ENCODE assay signal across 25 cellular contexts in the genomic region with DNA sequence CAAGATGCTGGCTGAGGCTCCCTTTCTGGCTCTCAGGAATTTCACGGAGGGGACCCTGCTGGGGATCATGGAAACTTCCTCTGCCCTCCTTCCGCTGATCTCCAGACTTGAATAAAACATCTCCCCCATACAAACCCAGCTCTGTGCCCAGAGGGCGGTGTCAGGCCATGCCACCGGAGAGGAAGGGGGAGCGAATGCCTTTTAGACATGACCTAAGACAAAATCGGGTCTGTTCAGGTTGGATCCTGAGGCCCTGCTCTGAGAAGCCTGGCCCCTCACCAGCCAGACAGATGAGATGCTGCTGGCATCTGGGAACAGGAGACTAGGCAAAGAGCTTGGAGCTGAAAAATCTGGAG.
"Had no signal": no experiment of that assay in that cellular context is flagged by ENCODE, and none has a peak within 500 bp of the region (broad histone marks: within the 10 kb centered on the region; RNA-seq: fewer than 3 reads in every experiment).

No MANE protein-coding gene starts in this region.

- H3K27ac Mint-ChIP-seq: activated CD4-positive, alpha-beta memory T cell treated with anti-CD3 and anti-CD28 coated beads, Interleukin-2, amount 10 ng/mL, durations not matched to agents 7 days and 5 days; activated CD4-positive, alpha-beta T cell treated with anti-CD3 and anti-CD28 coated beads, Interleukin-2, amount 10 ng/mL, durations not matched to agents 7 days and 5 days; activated naive CD4-positive, alpha-beta T cell treated with anti-CD3 and anti-CD28 coated beads, Interleukin-2, amount 50 U/mL, for 72 hours; activated naive CD8-positive, alpha-beta T cell treated with anti-CD3 and anti-CD28 coated beads, Interleukin-2, amount 50 U/mL, for 24 hours; activated T-cell treated with anti-CD3 and anti-CD28 coated beads, Interleukin-2, amount 50 U/mL, for 72 hours; T-helper 17 cell had no signal

- H3K4me3 Mint-ChIP-seq: activated CD4-positive, alpha-beta memory T cell treated with anti-CD3 and anti-CD28 coated beads, Interleukin-2, amount 10 ng/mL, durations not matched to agents 7 days and 5 days; activated CD4-positive, alpha-beta T cell treated with anti-CD3 and anti-CD28 coated beads, Interleukin-2, amount 10 ng/mL, durations not matched to agents 7 days and 5 days; activated naive CD8-positive, alpha-beta T cell treated with anti-CD3 and anti-CD28 coated beads, Interleukin-2, amount 50 U/mL, for 24 hours; activated T-cell treated with anti-CD3 and anti-CD28 coated beads, Interleukin-2, amount 50 U/mL, for 72 hours; central memory CD8-positive, alpha-beta T cell; T-helper 17 cell had no signal

- H3K27me3 ChIP-seq: ascending aorta, body of pancreas, MG63, Peyer's patch, SJSA1 had no signal

- H3K4me1 ChIP-seq: ascending aorta, body of pancreas, Peyer's patch, SJSA1 had no signal

- H3K9me3 Mint-ChIP-seq: activated CD4-positive, alpha-beta memory T cell treated with anti-CD3 and anti-CD28 coated beads, Interleukin-2, amount 10 ng/mL, durations not matched to agents 7 days and 5 days; activated CD4-positive, alpha-beta T cell treated with anti-CD3 and anti-CD28 coated beads, Interleukin-2, amount 10 ng/mL, durations not matched to agents 7 days and 5 days; activated naive CD4-positive, alpha-beta T cell treated with anti-CD3 and anti-CD28 coated beads, Interleukin-2, amount 50 U/mL, for 72 hours; activated naive CD8-positive, alpha-beta T cell treated with anti-CD3 and anti-CD28 coated beads, Interleukin-2, amount 50 U/mL, for 24 hours; activated T-cell treated with anti-CD3 and anti-CD28 coated beads, Interleukin-2, amount 50 U/mL, for 72 hours; central memory CD8-positive, alpha-beta T cell had no signal

- DNase-seq: activated CD4-positive, alpha-beta memory T cell treated with anti-CD3 and anti-CD28 coated beads, Interleukin-2, amount 10 ng/mL, durations not matched to agents 7 days and 5 days; activated CD4-positive, alpha-beta T cell treated with anti-CD3 and anti-CD28 coated beads, Interleukin-2, amount 10 ng/mL, durations not matched to agents 7 days and 5 days; activated CD4-positive, CD25-positive, alpha-beta regulatory T cell; activated naive CD4-positive, alpha-beta T cell treated with Interleukin-2 at 50 U/mL for 16 hours; activated naive CD8-positive, alpha-beta T cell treated with anti-CD3 and anti-CD28 coated beads, Interleukin-2, amount 50 U/mL, for 24 hours; activated T-cell treated with anti-CD3 and anti-CD28 coated beads for 4 hours; activated T-cell treated with anti-CD3 and anti-CD28 coated beads, Interleukin-2, amount 50 U/mL, for 72 hours; amniotic stem cell; body of pancreas; MG63; MV-4-11; NCI-H1092 treated with DMSO at 0.1 percent for 48 hours; NCI-H1417 treated with DMSO at 0.1 percent for 48 hours; NCI-H187; NCI-H2081; NCI-H446; NCI-H524; SHP77; T-helper 17 cell had no signal

- H3K36me3 Mint-ChIP-seq: activated naive CD4-positive, alpha-beta T cell treated with anti-CD3 and anti-CD28 coated beads, Interleukin-2, amount 50 U/mL, for 72 hours had no signal

- H3K9me3 ChIP-seq: ascending aorta, body of pancreas, MG63, Peyer's patch, SJSA1 had no signal

- H3K36me3 ChIP-seq: ascending aorta, MG63, Peyer's patch, SJSA1 had no signal

- H3K4me1 Mint-ChIP-seq: activated CD4-positive, alpha-beta memory T cell treated with anti-CD3 and anti-CD28 coated beads, Interleukin-2, amount 10 ng/mL, durations not matched to agents 7 days and 5 days; activated CD4-positive, alpha-beta T cell treated with anti-CD3 and anti-CD28 coated beads, Interleukin-2, amount 10 ng/mL, durations not matched to agents 7 days and 5 days; activated naive CD8-positive, alpha-beta T cell treated with anti-CD3 and anti-CD28 coated beads, Interleukin-2, amount 50 U/mL, for 24 hours had no signal

- H3K4me3 ChIP-seq: ascending aorta, body of pancreas, MG63, Peyer's patch, SJSA1 had no signal

- H3K27me3 Mint-ChIP-seq: activated CD4-positive, alpha-beta memory T cell treated with anti-CD3 and anti-CD28 coated beads, Interleukin-2, amount 10 ng/mL, durations not matched to agents 7 days and 5 days; activated CD4-positive, alpha-beta T cell treated with anti-CD3 and anti-CD28 coated beads, Interleukin-2, amount 10 ng/mL, durations not matched to agents 7 days and 5 days had no signal

- ATAC-seq: activated naive CD4-positive, alpha-beta T cell treated with anti-CD3 and anti-CD28 coated beads, Interleukin-2, amount 50 U/mL, for 72 hours; activated naive CD8-positive, alpha-beta T cell treated with anti-CD3 and anti-CD28 coated beads, Interleukin-2, amount 50 U/mL, for 24 hours; activated T-cell treated with anti-CD3 and anti-CD28 coated beads, Interleukin-2, amount 50 U/mL, for 72 hours; body of pancreas; T-helper 17 cell had no signal

- H3K27ac ChIP-seq: ascending aorta, body of pancreas, Peyer's patch, SJSA1, VCaP had no signal
